ENCODE assay signal across 25 cellular contexts in the genomic region with DNA sequence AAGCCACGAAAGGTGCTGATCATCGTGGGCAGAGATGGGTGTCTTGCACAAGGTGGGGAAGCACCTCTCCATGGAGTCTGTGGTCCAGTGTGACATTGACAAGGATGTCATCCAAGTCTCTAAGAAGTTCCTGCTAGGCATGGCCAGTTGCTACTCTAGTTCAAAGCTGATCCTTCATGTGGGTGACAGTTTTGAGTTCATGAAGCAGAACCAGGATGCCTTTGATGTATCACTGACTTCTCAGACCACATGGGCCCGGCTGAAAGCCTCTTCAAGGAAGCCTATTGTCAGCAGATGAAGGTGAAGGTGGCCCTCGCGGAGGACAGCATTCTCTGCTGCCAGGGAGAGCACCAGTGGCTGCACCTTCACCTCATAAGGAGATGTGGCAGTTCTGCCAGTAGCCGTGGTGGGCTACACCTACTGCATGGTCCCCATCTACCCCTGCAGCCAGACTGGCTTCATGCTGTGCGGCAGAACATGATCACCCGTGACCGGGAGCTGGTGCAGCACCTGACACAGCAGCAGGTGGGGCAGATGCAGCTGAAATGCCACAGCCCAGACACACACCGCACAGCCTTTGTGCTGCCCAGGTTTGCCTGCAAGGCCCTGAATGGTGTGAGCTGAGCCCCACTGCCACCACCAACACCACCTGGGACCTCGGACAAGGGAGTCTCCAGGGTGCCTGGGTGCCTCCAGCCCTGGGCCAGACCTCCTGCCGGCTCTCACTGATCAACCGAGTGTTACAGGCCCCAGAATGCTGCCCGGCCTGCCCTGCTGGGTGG.
DNase-seq lines count a peak whose midpoint lies in the region; ATAC-seq and TF ChIP-seq lines count a peak whose summit lies in the region.
"Had no signal": no experiment of that assay in that cellular context is flagged by ENCODE, and none has a peak within 500 bp of the region (broad histone marks: within the 10 kb centered on the region; RNA-seq: fewer than 3 reads in every experiment).

No MANE protein-coding gene starts in this region.

- no peak overlapping the region for H3K18ac ChIP-seq in mesendoderm (ENCODE audit: low read length)

- no peak overlapping the region for H3K4ac ChIP-seq in mesendoderm (ENCODE audit: low read depth, low read length)

- H3K27me3 ChIP-seq in mesendoderm (ENCODE audit: insufficient read depth, low read length, poor library complexity) (no peaks in the 10 kb centered on the region), aorta (ENCODE audit: control insufficient read depth in 1 of 2, insufficient read depth in 2 of 2, low read length in 1 of 2) (no peaks in the 10 kb centered on the region)

- POLR2A ChIA-PET in RWPE1 (lab: Yijun Ruan, JAX; ENCODE audit: low non-redundant PET) = no interaction called here
- POLR2A ChIA-PET in HEK293T (lab: Yijun Ruan, JAX) = no interaction called here

- CTCF ChIA-PET in RWPE1 (lab: Yijun Ruan, JAX) (interaction anchor here (0.7 kb wide), 1 partner anchor 371 kb away, joined by 3 read pairs; no protein-coding TSS in a partner anchor), HEK293T (lab: Yijun Ruan, JAX) (no interaction called here)

- no peak overlapping the region for H3K9ac ChIP-seq in mesendoderm (ENCODE audit: low read length)
- H3K9ac ChIP-seq: SK-N-SH had no signal

- no peak overlapping the region for H3K23ac ChIP-seq in mesendoderm (ENCODE audit: low read length)

- no peak overlapping the region for H3K4me2 ChIP-seq in mesendoderm (ENCODE audit: low read length)
- H3K4me2 ChIP-seq: SK-N-SH had no signal

- H3K79me1 ChIP-seq in mesendoderm (ENCODE audit: low read length) = no peaks in the 10 kb centered on the region

- no peak overlapping the region for H2AK5ac ChIP-seq in mesendoderm (ENCODE audit: low read length)

- no CpG with 5 or more reads among the region's 14 CpGs for WGBS in mesendoderm (ENCODE audit: extremely low coverage, insufficient coverage, low lambda C conversion rate)
- 87 to 89% methylated on average over 14 of the region's 14 CpGs for WGBS in aorta, 2 donors

- peak; percentile 29 for ATAC-seq in aorta (ENCODE audit: low FRiP score)
- no peak for ATAC-seq in HG03039 (IDR thresholded peaks at IDR 0.05; ENCODE audit: unreplicated experiment)
- no peak for ATAC-seq in HG03045 (IDR thresholded peaks at IDR 0.05; ENCODE audit: unreplicated experiment)
- ATAC-seq: CD8-positive, alpha-beta T cell; HCT116; K562 had no signal

- no peaks in the 10 kb centered on the region for H3K9me3 ChIP-seq in aorta (ENCODE audit: control insufficient read depth, low read length)
- H3K9me3 ChIP-seq: MG63, SK-N-SH had no signal

- H3K79me2 ChIP-seq in mesendoderm (ENCODE audit: control insufficient read depth, insufficient read depth, low read length) = no peaks in the 10 kb centered on the region

- intact Hi-C loops in aorta (cut with DNase I) = no loop called here

- H2BK5ac ChIP-seq in mesendoderm (ENCODE audit: low read length) = no peak overlapping the region

- no peak for TF ChIP-seq CTCF in RWPE1 (conservative IDR thresholded peaks at IDR 0.05; ENCODE audit: low read depth)

- H3K56ac ChIP-seq in mesendoderm (ENCODE audit: low read length) = peak overlapping the region; percentile 11

- H2BK15ac ChIP-seq in mesendoderm (replicated peaks; ENCODE audit: low read depth) = no peak overlapping the region

- H3K36me3 ChIP-seq in mesendoderm (ENCODE audit: control insufficient read depth, insufficient read depth, low read length) = no peaks in the 10 kb centered on the region
- no peaks in the 10 kb centered on the region for H3K36me3 ChIP-seq in aorta (ENCODE audit: control insufficient read depth in 1 of 2, insufficient read depth in 2 of 2, low read length in 1 of 2)
- H3K36me3 ChIP-seq: MG63 had no signal

- no peak overlapping the region for H2BK120ac ChIP-seq in mesendoderm (ENCODE audit: low read depth, low read length)

- H3K4me1 ChIP-seq in mesendoderm (ENCODE audit: control insufficient read depth, low read depth, low read length) = peaks cover 2% of the 10 kb centered on the region
- H3K4me1 ChIP-seq in aorta (ENCODE audit: control insufficient read depth in 1 of 2, insufficient read depth in 2 of 2, low read length in 2 of 2) = peaks cover 0 to 2% of the 10 kb centered on the region in 2 donors

- H3K4me3 ChIP-seq in mesendoderm (ENCODE audit: low read length) (no peak overlapping the region), aorta (ENCODE audit: low read length in 2 of 2) (no peak overlapping the region)
- H3K4me3 ChIP-seq: K562, MG63 had no signal

- H4K8ac ChIP-seq in mesendoderm (ENCODE audit: low read depth, low read length) = no peak overlapping the region

- DNase-seq in NCI-H345 (lab: John Stamatoyannopoulos, UW) (peak; percentile 14), NCI-H345 treated with DMSO at 0.1 percent for 48 hours (lab: John Stamatoyannopoulos, UW; ENCODE audit: unreplicated experiment) (no peak), RWPE1 (ENCODE audit: low spot score) (no peak), mesendoderm (no peak), aorta (no peak), HEK293T (ENCODE audit: extremely low spot score) (no peak)
- DNase-seq: ACHN; C1 segment of cervical spinal cord; CD8-positive, alpha-beta T cell; GOT3; MG63; NCI-H1048; NCI-H1417 treated with DMSO at 0.1 percent for 48 hours; NCI-H187; NCI-H2107; NCI-H524 treated with DMSO at 0.1 percent for 48 hours; NCI-H82; RPMI8226; SIG-M5; SK-N-SH had no signal

- no peak overlapping the region for H4K5ac ChIP-seq in mesendoderm (ENCODE audit: low read length)

- H3K27ac ChIP-seq in RWPE1 = peak overlapping the region; percentile 5
- no peak overlapping the region for H3K27ac ChIP-seq in mesendoderm (ENCODE audit: low read depth, low read length)
- H3K27ac ChIP-seq in aorta (ENCODE audit: low read depth in 1 of 2, low read length in 2 of 2) = no peak overlapping the region
- H3K27ac ChIP-seq: 22Rv1 had no signal

TF ChIP-seq in HEK293T, 16 proteins besides CTCF, POLR2A, EP300 and RAD21:
- TF ChIP-seq L3MBTL2 (conservative IDR thresholded peaks at IDR 0.05) (no peak), FOXM1 (IDR thresholded peaks at IDR 0.05; ENCODE audit: borderline replicate concordance) (no peak), BHLHE40 (IDR thresholded peaks at IDR 0.05; ENCODE audit: borderline replicate concordance) (no peak), ZNF384 (IDR thresholded peaks at IDR 0.05) (no peak), SUZ12 (IDR thresholded peaks at IDR 0.05) (no peak), SP1 (IDR thresholded peaks at IDR 0.05) (no peak), FOXK2 (IDR thresholded peaks at IDR 0.05) (no peak), CTBP1 (IDR thresholded peaks at IDR 0.05; ENCODE audit: borderline replicate concordance) (no peak), FOXA1 (IDR thresholded peaks at IDR 0.05) (no peak), ARNT (IDR thresholded peaks at IDR 0.05) (no peak), HDGF (IDR thresholded peaks at IDR 0.05; ENCODE audit: borderline replicate concordance) (no peak)
- TF ChIP-seq, protein P1, sequence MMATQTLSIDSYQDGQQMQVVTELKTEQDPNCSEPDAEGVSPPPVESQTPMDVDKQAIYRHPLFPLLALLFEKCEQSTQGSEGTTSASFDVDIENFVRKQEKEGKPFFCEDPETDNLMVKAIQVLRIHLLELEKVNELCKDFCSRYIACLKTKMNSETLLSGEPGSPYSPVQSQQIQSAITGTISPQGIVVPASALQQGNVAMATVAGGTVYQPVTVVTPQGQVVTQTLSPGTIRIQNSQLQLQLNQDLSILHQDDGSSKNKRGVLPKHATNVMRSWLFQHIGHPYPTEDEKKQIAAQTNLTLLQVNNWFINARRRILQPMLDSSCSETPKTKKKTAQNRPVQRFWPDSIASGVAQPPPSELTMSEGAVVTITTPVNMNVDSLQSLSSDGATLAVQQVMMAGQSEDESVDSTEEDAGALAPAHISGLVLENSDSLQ (IDR thresholded peaks at IDR 0.05) = no peak
